Comparison of ENCODE assay signal across 19 cellular contexts in the genomic region with DNA sequence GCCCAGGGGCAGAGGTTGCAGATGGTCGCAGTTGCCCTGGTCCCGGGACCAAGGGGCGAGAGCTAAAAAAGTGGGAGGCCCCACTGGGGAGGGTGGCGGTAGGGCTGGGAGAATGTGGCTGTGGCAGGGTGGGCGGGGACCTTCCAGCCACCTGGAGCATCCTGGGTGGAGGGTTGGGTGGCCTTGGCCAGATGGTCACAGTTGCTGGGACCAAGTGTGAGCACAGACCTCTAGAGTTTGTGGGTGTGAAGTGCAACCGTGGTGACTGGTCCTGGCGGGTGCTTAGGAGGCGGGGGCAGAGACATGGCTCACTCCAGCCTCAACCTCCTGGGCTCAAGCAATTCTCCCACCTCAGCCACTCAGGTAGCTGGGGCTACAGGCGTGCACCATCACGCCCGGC. TPM values are rescaled to one million over a fixed set of nuclear protein-coding genes. Genes with fewer than 3 reads are reported as not detected.
DNase-seq lines count a peak whose midpoint lies in the region; ATAC-seq and TF ChIP-seq lines count a peak whose summit lies in the region.
"Had no signal": no experiment of that assay in that cellular context is flagged by ENCODE, and none has a peak within 500 bp of the region (broad histone marks: within the 10 kb centered on the region; RNA-seq: fewer than 3 reads in every experiment).

No MANE protein-coding gene starts in this region.

- H2AFZ ChIP-seq in neural progenitor cell (replicated peaks) = no peak overlapping the region

- H3K79me2 ChIP-seq in neural progenitor cell (ENCODE audit: low read depth) = peaks cover 5% of the 10 kb centered on the region

- no peaks in the 10 kb centered on the region for H3K9me3 ChIP-seq in neural progenitor cell (ENCODE audit: low read depth)
- H3K9me3 ChIP-seq: adrenal gland, ovary had no signal

- peaks cover 9% of the 10 kb centered on the region for H3K36me3 Mint-ChIP-seq in T-helper 1 cell treated with Interleukin-12 subunit alpha and Interleukin-12 subunit beta and Interleukin-4 antibody, amounts not matched to agents 30 μg/mL and 1 μg/mL, for 36 hours (ENCODE audit: low read depth)
- peaks cover 8% of the 10 kb centered on the region for H3K36me3 Mint-ChIP-seq in activated CD8-positive, alpha-beta T cell treated with anti-CD3 and anti-CD28 coated beads, Interleukin-2, amount 10 ng/mL, durations not matched to agents 7 days and 5 days (ENCODE audit: low read depth)
- no peaks in the 10 kb centered on the region for H3K36me3 Mint-ChIP-seq in neural progenitor cell
- H3K36me3 Mint-ChIP-seq: CD14-positive monocyte had no signal

- H3K9ac ChIP-seq in neural progenitor cell = no peak overlapping the region

- H3K4me3 Mint-ChIP-seq in T-helper 1 cell treated with Interleukin-12 subunit alpha and Interleukin-12 subunit beta and Interleukin-4 antibody, amounts not matched to agents 30 μg/mL and 1 μg/mL, for 36 hours = no peak overlapping the region
- H3K4me3 Mint-ChIP-seq in activated CD8-positive, alpha-beta T cell treated with anti-CD3 and anti-CD28 coated beads, Interleukin-2, amount 10 ng/mL, durations not matched to agents 7 days and 5 days = peak overlapping the region; percentile 8
- peak overlapping the region; percentile 72 for H3K4me3 Mint-ChIP-seq in neural progenitor cell
- H3K4me3 Mint-ChIP-seq: CD14-positive monocyte had no signal

- H3K4me1 ChIP-seq in neural progenitor cell = peaks cover 3% of the 10 kb centered on the region

- no peak for TF ChIP-seq CTCF in neural progenitor cell (IDR thresholded peaks at IDR 0.05)

- POLR2A ChIA-PET in activated CD8-positive, alpha-beta T cell treated with anti-CD3 and anti-CD28 coated beads, Interleukin-2, amount 10 ng/mL, durations not matched to agents 7 days and 5 days (lab: Charles Lee) = interaction anchor here (1.3 to 2.2 kb wide), 3 partner anchors 8 to 112 kb away, joined by 3 to 15 read pairs (median 7); no protein-coding TSS in a partner anchor

- H3K27ac Mint-ChIP-seq in T-helper 1 cell treated with Interleukin-12 subunit alpha and Interleukin-12 subunit beta and Interleukin-4 antibody, amounts not matched to agents 30 μg/mL and 1 μg/mL, for 36 hours = peak overlapping the region; percentile 96
- H3K27ac Mint-ChIP-seq in activated CD8-positive, alpha-beta T cell treated with anti-CD3 and anti-CD28 coated beads, Interleukin-2, amount 10 ng/mL, durations not matched to agents 7 days and 5 days = peak overlapping the region; percentile 69
- H3K27ac Mint-ChIP-seq in neural progenitor cell = no peak overlapping the region
- H3K27ac Mint-ChIP-seq: CD14-positive monocyte had no signal

- H3F3A ChIP-seq in neural progenitor cell (ENCODE audit: low read depth) = peaks cover 6% of the 10 kb centered on the region

- no peak overlapping the region for H3K4me2 ChIP-seq in neural progenitor cell

- H3K27ac ChIP-seq in neural progenitor cell = no peak overlapping the region
- H3K27ac ChIP-seq: ovary had no signal

- no peak overlapping the region for H3K4me3 ChIP-seq in neural progenitor cell
- H3K4me3 ChIP-seq: adrenal gland, ovary had no signal

- no peaks in the 10 kb centered on the region for H3K27me3 Mint-ChIP-seq in T-helper 1 cell treated with Interleukin-12 subunit alpha and Interleukin-12 subunit beta and Interleukin-4 antibody, amounts not matched to agents 30 μg/mL and 1 μg/mL, for 36 hours (ENCODE audit: low read depth)
- no peaks in the 10 kb centered on the region for H3K27me3 Mint-ChIP-seq in activated CD8-positive, alpha-beta T cell treated with anti-CD3 and anti-CD28 coated beads, Interleukin-2, amount 10 ng/mL, durations not matched to agents 7 days and 5 days (ENCODE audit: low read depth)
- peaks cover 4% of the 10 kb centered on the region for H3K27me3 Mint-ChIP-seq in neural progenitor cell (ENCODE audit: insufficient read depth, low read depth)
- H3K27me3 Mint-ChIP-seq: activated CD4-positive, alpha-beta T cell treated with anti-CD3 and anti-CD28 coated beads for 36 hours had no signal

- no peak for ATAC-seq in activated CD8-positive, alpha-beta T cell treated with anti-CD3 and anti-CD28 coated beads, Interleukin-2, amount 10 ng/mL, durations not matched to agents 7 days and 5 days
- ATAC-seq in HG03460 (IDR thresholded peaks at IDR 0.05; ENCODE audit: unreplicated experiment) (no peak), GM19395 (IDR thresholded peaks at IDR 0.05; ENCODE audit: unreplicated experiment) (no peak)
- ATAC-seq: activated CD4-positive, alpha-beta T cell treated with anti-CD3 and anti-CD28 coated beads for 36 hours; Right ventricle myocardium inferior had no signal

- peaks cover 33% of the 10 kb centered on the region for H3K4me1 Mint-ChIP-seq in T-helper 1 cell treated with Interleukin-12 subunit alpha and Interleukin-12 subunit beta and Interleukin-4 antibody, amounts not matched to agents 30 μg/mL and 1 μg/mL, for 36 hours (ENCODE audit: low read depth)
- peaks cover 49% of the 10 kb centered on the region for H3K4me1 Mint-ChIP-seq in activated CD8-positive, alpha-beta T cell treated with anti-CD3 and anti-CD28 coated beads, Interleukin-2, amount 10 ng/mL, durations not matched to agents 7 days and 5 days (ENCODE audit: low read depth)
- H3K4me1 Mint-ChIP-seq in neural progenitor cell = no peaks in the 10 kb centered on the region

- H3K9me3 Mint-ChIP-seq in T-helper 1 cell treated with Interleukin-12 subunit alpha and Interleukin-12 subunit beta and Interleukin-4 antibody, amounts not matched to agents 30 μg/mL and 1 μg/mL, for 36 hours = no peaks in the 10 kb centered on the region
- no peaks in the 10 kb centered on the region for H3K9me3 Mint-ChIP-seq in activated CD8-positive, alpha-beta T cell treated with anti-CD3 and anti-CD28 coated beads, Interleukin-2, amount 10 ng/mL, durations not matched to agents 7 days and 5 days (ENCODE audit: insufficient read depth)
- no peaks in the 10 kb centered on the region for H3K9me3 Mint-ChIP-seq in neural progenitor cell

- DNase-seq in T-helper 1 cell (no peak), HuH-7.5 (ENCODE audit: low spot score) (peak; percentile 35), neural progenitor cell (ENCODE audit: low spot score) (no peak), hepatic stellate cell (ENCODE audit: low spot score) (no peak)
- DNase-seq in activated CD8-positive, alpha-beta T cell treated with anti-CD3 and anti-CD28 coated beads, Interleukin-2, amount 10 ng/mL, durations not matched to agents 7 days and 5 days = no peak
- DNase-seq: ACHN; activated CD4-positive, alpha-beta T cell treated with anti-CD3 and anti-CD28 coated beads for 36 hours; activated T-cell treated with anti-CD3 and anti-CD28 coated beads for 4 hours; effector CD4-positive, alpha-beta T cell; glutamatergic neuron; NCI-H1436; NCI-H345; ovary had no signal

- H3K27me3 ChIP-seq in neural progenitor cell = no peaks in the 10 kb centered on the region
- H3K27me3 ChIP-seq: adrenal gland, ovary had no signal

- CTCF ChIA-PET in activated CD8-positive, alpha-beta T cell treated with anti-CD3 and anti-CD28 coated beads, Interleukin-2, amount 10 ng/mL, durations not matched to agents 7 days and 5 days (lab: Charles Lee) = interaction anchor here (1.0 to 3.0 kb wide), 6 partner anchors 11 to 154 kb away, joined by 3 to 21 read pairs (median 8); a partner anchor contains a TSS

- no peaks in the 10 kb centered on the region for H3K36me3 ChIP-seq in neural progenitor cell
- H3K36me3 ChIP-seq: adrenal gland, ovary had no signal

- no peaks in the 10 kb centered on the region for H4K20me1 ChIP-seq in neural progenitor cell (ENCODE audit: low read depth)

RNA-seq across cellular contexts. Expression of a gene that starts 5.7 kb away (rescaled TPM):
- 10 to 100 TPM; 48.5 to 57.2 TPM for total RNA-seq in activated CD8-positive, alpha-beta T cell treated with anti-CD3 and anti-CD28 coated beads, Interleukin-2, amount 10 ng/mL, durations not matched to agents 7 days and 5 days
- 16.1 and 33.9 TPM in 2 replicates for total RNA-seq in neural progenitor cell (ENCODE audit: low replicate concordance)

RNA-seq across cellular contexts. Expression of a gene that starts 14.5 kb away (rescaled TPM):
- 100 to 1,000 TPM; 279 to 310 TPM for total RNA-seq in activated CD8-positive, alpha-beta T cell treated with anti-CD3 and anti-CD28 coated beads, Interleukin-2, amount 10 ng/mL, durations not matched to agents 7 days and 5 days
- total RNA-seq in neural progenitor cell (ENCODE audit: low replicate concordance) = 269 and 293 TPM in 2 replicates

RNA-seq across cellular contexts. Expression of a gene that starts 28.5 kb away (rescaled TPM):
- total RNA-seq in activated CD8-positive, alpha-beta T cell treated with anti-CD3 and anti-CD28 coated beads, Interleukin-2, amount 10 ng/mL, durations not matched to agents 7 days and 5 days = 10 to 100 TPM; 14.7 to 15.8 TPM
- total RNA-seq in neural progenitor cell (ENCODE audit: low replicate concordance) = 2.6 and 8.3 TPM in 2 replicates

RNA-seq across cellular contexts. Expression of a gene that starts 31.4 kb away (rescaled TPM):
- 100 to 1,000 TPM; 108 to 119 TPM for total RNA-seq in activated CD8-positive, alpha-beta T cell treated with anti-CD3 and anti-CD28 coated beads, Interleukin-2, amount 10 ng/mL, durations not matched to agents 7 days and 5 days
- total RNA-seq in neural progenitor cell (ENCODE audit: low replicate concordance) = 58.8 and 110 TPM in 2 replicates

RNA-seq across cellular contexts. Expression of a gene that starts 38.4 kb away (rescaled TPM):
- 1 to 10 TPM; 5.3 to 5.6 TPM for total RNA-seq in activated CD8-positive, alpha-beta T cell treated with anti-CD3 and anti-CD28 coated beads, Interleukin-2, amount 10 ng/mL, durations not matched to agents 7 days and 5 days
- total RNA-seq in neural progenitor cell (ENCODE audit: low replicate concordance) = 0.77 TPM in 1 of 2 replicates, not detected in the other
